In the genomic region with DNA sequence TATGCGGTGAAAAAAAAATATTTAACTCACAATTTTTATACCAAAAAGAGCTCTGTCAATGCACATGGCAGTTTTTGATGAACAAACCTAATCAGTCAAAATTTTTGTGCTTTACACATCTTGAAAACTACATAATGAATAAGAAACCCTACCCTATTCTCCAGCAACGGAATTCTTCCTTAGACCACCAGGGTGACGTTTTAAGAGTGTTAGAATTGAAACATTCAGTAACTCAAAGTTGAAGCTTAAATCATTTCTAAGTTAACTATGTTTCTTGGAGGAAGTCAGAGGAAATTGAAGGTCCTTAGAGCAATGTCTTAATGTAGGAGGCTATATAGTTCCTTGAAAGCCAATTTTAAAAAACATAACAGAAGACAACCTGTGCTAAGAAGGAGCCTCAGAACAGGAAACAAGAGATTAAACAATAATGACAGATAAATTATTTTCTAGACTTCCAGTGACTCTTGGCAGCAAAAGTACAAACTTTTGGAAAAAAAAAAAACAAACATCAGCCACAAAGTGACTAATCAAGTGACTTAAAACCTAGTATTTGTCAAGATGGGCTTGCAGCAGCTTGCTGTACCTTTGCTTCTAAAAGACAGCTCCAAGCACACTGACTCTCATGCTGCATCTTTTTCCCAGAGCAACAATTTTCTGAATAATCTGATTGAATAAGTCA, we compare ENCODE assay signal across 1 cellular context.
A peak's percentile ranks its signal among the peaks of the same experiment; 100 is the strongest.
TF ChIP-seq lines count a peak whose summit lies in the region.

No MANE protein-coding gene starts in this region.

TF ChIP-seq in WTC11, 78 proteins besides CTCF, POLR2A, EP300 and RAD21:
- TF ChIP-seq GTF2I (CRISPR knock-in tag; conservative IDR thresholded peaks at IDR 0.05) (no peak), ZNF396 (CRISPR knock-in tag; IDR thresholded peaks at IDR 0.05; ENCODE audit: borderline replicate concordance) (no peak), NFATC4 (CRISPR knock-in tag; IDR thresholded peaks at IDR 0.05) (0 out of 2 replicates have a peak, but pooled peaks have one; percentile 37), E2F5 (CRISPR knock-in tag; IDR thresholded peaks at IDR 0.05) (no peak), MYBL2 (CRISPR knock-in tag; IDR thresholded peaks at IDR 0.05) (no peak)
